8 cellular contexts compared by ENCODE assay signal in the genomic region with DNA sequence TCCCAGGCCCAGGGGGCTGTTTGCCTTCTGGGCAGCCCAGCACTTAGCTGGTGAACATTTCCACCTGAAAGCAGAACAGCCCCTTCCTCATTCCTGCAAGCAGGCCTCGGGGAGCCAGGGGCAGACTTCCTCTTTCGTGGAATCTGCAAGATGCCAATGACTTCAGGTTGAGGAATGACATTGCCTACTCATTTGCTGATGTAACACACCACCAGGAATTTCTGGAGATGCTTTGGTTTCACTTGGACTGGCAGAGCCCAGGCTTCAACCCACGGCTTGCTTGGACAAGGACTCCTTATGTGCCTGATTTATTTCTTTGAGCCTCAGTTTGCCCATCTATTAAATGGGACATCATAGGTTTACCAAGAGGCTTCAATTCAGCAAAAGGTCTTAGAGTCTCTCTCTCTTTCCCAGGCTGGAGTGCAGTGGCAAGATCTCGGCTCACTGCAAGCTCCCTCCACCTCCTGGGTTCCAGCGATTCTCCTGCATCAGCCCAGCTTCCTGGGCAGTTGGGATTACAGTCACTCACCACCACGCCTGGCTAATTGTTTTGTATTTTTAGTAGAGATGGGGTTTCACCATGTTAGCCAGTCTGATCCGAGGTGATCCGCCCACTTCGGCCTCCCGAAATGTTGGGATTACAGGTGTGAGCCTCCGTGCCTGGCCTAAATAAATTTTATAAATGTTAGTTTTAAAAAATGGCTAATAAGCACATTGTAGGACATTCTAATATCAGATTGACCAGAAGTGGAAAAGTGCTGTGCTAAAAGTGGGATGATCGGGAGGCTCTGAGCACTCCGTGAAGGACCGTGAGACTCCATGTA. TPM values are rescaled to one million over a fixed set of nuclear protein-coding genes. Genes with fewer than 3 reads are reported as not detected.
DNase-seq lines count a peak whose midpoint lies in the region; ATAC-seq and TF ChIP-seq lines count a peak whose summit lies in the region.

No MANE protein-coding gene starts in this region.

- H3K27ac ChIP-seq in DOHH2 (ENCODE audit: low read depth, low read length) (no peak overlapping the region), trophoblast cell (ENCODE audit: low read depth, low read length) (no peak overlapping the region)
- H3K27ac ChIP-seq in effector memory CD4-positive, alpha-beta T cell (ENCODE audit: insufficient read depth, low read length, poor library complexity, severe bottlenecking), result peak overlapping the region; percentile 87

- no peak overlapping the region for H3K18ac ChIP-seq in trophoblast cell (ENCODE audit: low read length)

- no peaks in the 10 kb centered on the region for H4K20me1 ChIP-seq in DOHH2 (ENCODE audit: control insufficient read depth, insufficient read depth, low read depth, low read length)

- no CpG with 5 or more reads among the region's 14 CpGs for WGBS in trophoblast cell (ENCODE audit: extremely low coverage, insufficient coverage, insufficient read length)

- H2AFZ ChIP-seq in trophoblast cell (ENCODE audit: insufficient read depth, low read length, poor library complexity), result no peak overlapping the region

- H3K9ac ChIP-seq in NT2/D1 (ENCODE audit: insufficient read length, low read depth), result peak overlapping the region; percentile 53
- no peak overlapping the region for H3K9ac ChIP-seq in trophoblast cell (ENCODE audit: low read length)

- H3K9me2 ChIP-seq in DOHH2 (replicated peaks; ENCODE audit: control insufficient read depth, low read length), result no peaks in the 10 kb centered on the region

- H4K12ac ChIP-seq in trophoblast cell (ENCODE audit: low read depth, low read length), result no peak overlapping the region

- H2BK5ac ChIP-seq in trophoblast cell (ENCODE audit: low read depth, low read length, poor library complexity), result no peak overlapping the region

- H3K79me1 ChIP-seq in trophoblast cell (ENCODE audit: low read length), result no peaks in the 10 kb centered on the region

- no peak for TF ChIP-seq CTCF in DOHH2 (IDR thresholded peaks at IDR 0.05; ENCODE audit: low read depth, low read length, poor library complexity, severe bottlenecking)

- H4K91ac ChIP-seq in trophoblast cell (ENCODE audit: low read depth, low read length), result no peak overlapping the region

- peak overlapping the region; percentile 9 for H2BK120ac ChIP-seq in trophoblast cell (ENCODE audit: insufficient read depth, low read length, poor library complexity)

- peak overlapping the region; percentile 74 for H3K4me2 ChIP-seq in DOHH2 (ENCODE audit: low read length)
- H3K4me2 ChIP-seq in trophoblast cell (ENCODE audit: low read length), result no peak overlapping the region

- no peak overlapping the region for H2BK12ac ChIP-seq in trophoblast cell (ENCODE audit: low read length)

- H3K4me1 ChIP-seq in DOHH2 (ENCODE audit: control insufficient read depth, low read length) (peaks cover 34% of the 10 kb centered on the region), NT2/D1 (ENCODE audit: insufficient read depth, insufficient read length) (peaks cover 11% of the 10 kb centered on the region), trophoblast cell (ENCODE audit: control insufficient read depth in 1 of 2, insufficient read depth in 2 of 2, low read length in 2 of 2) (peaks cover 10 to 13% of the 10 kb centered on the region in 2 experiments)
- peaks cover 57% of the 10 kb centered on the region for H3K4me1 ChIP-seq in effector memory CD4-positive, alpha-beta T cell (ENCODE audit: control insufficient read depth, insufficient read depth, low read length, poor library complexity, severe bottlenecking)

- H2AK5ac ChIP-seq in trophoblast cell (ENCODE audit: low read length), result no peak overlapping the region

- H3K79me2 ChIP-seq in DOHH2 (ENCODE audit: control insufficient read depth, low read length) (no peaks in the 10 kb centered on the region), trophoblast cell (ENCODE audit: control insufficient read depth, insufficient read depth, low read length, poor library complexity) (no peaks in the 10 kb centered on the region)

- H3K9me3 ChIP-seq in DOHH2 (ENCODE audit: control insufficient read depth, insufficient read depth, low read length), result no peaks in the 10 kb centered on the region
- H3K9me3 ChIP-seq in NT2/D1 (ENCODE audit: insufficient read depth, low read length), result no peaks in the 10 kb centered on the region
- H3K9me3 ChIP-seq in effector memory CD4-positive, alpha-beta T cell (ENCODE audit: control insufficient read depth, low read length), result no peaks in the 10 kb centered on the region
- no peaks in the 10 kb centered on the region for H3K9me3 ChIP-seq in trophoblast cell (ENCODE audit: insufficient read depth, low read depth, low read length)

- H3K4ac ChIP-seq in trophoblast cell (ENCODE audit: low read depth, low read length), result no peak overlapping the region

- H3F3A ChIP-seq in DOHH2 (ENCODE audit: control insufficient read depth, insufficient read depth), result peaks cover 4% of the 10 kb centered on the region; the same call in 1 of the 2 replicates

- no peak overlapping the region for H3K14ac ChIP-seq in trophoblast cell (ENCODE audit: low read length)

- ATAC-seq in HG03097 (IDR thresholded peaks at IDR 0.05; ENCODE audit: low FRiP score, unreplicated experiment), result no peak
- no peak for ATAC-seq in GM19452 (IDR thresholded peaks at IDR 0.05; ENCODE audit: unreplicated experiment)

- H4K8ac ChIP-seq in trophoblast cell (ENCODE audit: low read depth, low read length), result no peak overlapping the region

- H3K27me3 ChIP-seq in DOHH2 (ENCODE audit: control insufficient read depth, low read length) (no peaks in the 10 kb centered on the region), NT2/D1 (ENCODE audit: insufficient read depth, insufficient read length) (no peaks in the 10 kb centered on the region), trophoblast cell (ENCODE audit: insufficient read depth, low read length) (no peaks in the 10 kb centered on the region)
- no peaks in the 10 kb centered on the region for H3K27me3 ChIP-seq in effector memory CD4-positive, alpha-beta T cell (replicated peaks; ENCODE audit: control insufficient read depth, insufficient read depth, low read length, poor library complexity, severe bottlenecking)

- H3K36me3 ChIP-seq in DOHH2 (ENCODE audit: control insufficient read depth, low read length) (no peaks in the 10 kb centered on the region), NT2/D1 (ENCODE audit: insufficient read depth, insufficient read length, low read length) (no peaks in the 10 kb centered on the region), trophoblast cell (ENCODE audit: control insufficient read depth in 1 of 2, insufficient read depth in 2 of 2, low read length in 2 of 2) (no peaks in the 10 kb centered on the region)
- peaks cover 12% of the 10 kb centered on the region for H3K36me3 ChIP-seq in effector memory CD4-positive, alpha-beta T cell (ENCODE audit: control insufficient read depth, insufficient read depth, low read length)

- DNase-seq in NT2/D1 (ENCODE audit: low read depth, low spot score) (no peak), trophoblast cell (peak; percentile 75 to 88), NCI-H2196 treated with DMSO at 0.1 percent for 48 hours (lab: John Stamatoyannopoulos, UW; ENCODE audit: unreplicated experiment) (no peak), NCI-H1417 (lab: John Stamatoyannopoulos, UW) (no peak)
- DNase-seq in effector memory CD4-positive, alpha-beta T cell, result no peak

- peak overlapping the region; percentile 72; the same call in 1 of the 2 replicates for H3K4me3 ChIP-seq in DOHH2 (ENCODE audit: low read length)
- no peak overlapping the region for H3K4me3 ChIP-seq in NT2/D1 (ENCODE audit: insufficient read length, low read depth)
- H3K4me3 ChIP-seq in effector memory CD4-positive, alpha-beta T cell (ENCODE audit: insufficient read depth, low read depth, low read length, poor library complexity, severe bottlenecking), result no peak overlapping the region
- H3K4me3 ChIP-seq in trophoblast cell (ENCODE audit: low read depth, low read length), result no peak overlapping the region

- H3K23ac ChIP-seq in trophoblast cell (ENCODE audit: low read length), result no peak overlapping the region

RNA-seq across cellular contexts. Expression of a gene that starts 0.9 kb away (rescaled TPM):
- 5.6 TPM in 2 replicates for polyA plus RNA-seq in trophoblast cell (2013)

Comparison
In these comparisons a context has a peak if more than half of its experiments do, and no peak if none do; other contexts are left out.
1. DNase-seq: peak in trophoblast cell (2 of 2); none in NT2/D1 (single experiment), effector memory CD4-positive, alpha-beta T cell (0 of 3), NCI-H2196 treated with DMSO at 0.1 percent for 48 hours (single experiment) and NCI-H1417 (0 of 3).